ENCODE assay signal across 13 cellular contexts in genomic region chr7:111499027-111499426, GRCh38.
DNase-seq lines count a peak whose midpoint lies in the region; ATAC-seq and TF ChIP-seq lines count a peak whose summit lies in the region.
"Had no signal": no experiment of that assay in that cellular context is flagged by ENCODE, and none has a peak within 500 bp of the region (broad histone marks: within the 10 kb centered on the region; RNA-seq: fewer than 3 reads in every experiment).

No MANE protein-coding gene starts in this region.

- peaks cover 0 to 4% (median 0%) of the 10 kb centered on the region in 12 donors for H3K4me1 ChIP-seq in heart left ventricle
- H3K4me1 ChIP-seq: esophagus squamous epithelium had no signal

- no peak for TF ChIP-seq CTCF in RWPE1 (conservative IDR thresholded peaks at IDR 0.05; ENCODE audit: low read depth)
- TF ChIP-seq CTCF in fibroblast of the aortic adventitia (IDR thresholded peaks at IDR 0.05; ENCODE audit: insufficient read depth, low read length): no peak
- no peak for TF ChIP-seq CTCF in heart left ventricle (IDR thresholded peaks at IDR 0.05)

- TF ChIP-seq POLR2A in heart left ventricle (IDR thresholded peaks at IDR 0.05): no peak

- H3K4me3 ChIP-seq in fibroblast of the aortic adventitia (ENCODE audit: low read depth, low read length) (no peak overlapping the region), heart left ventricle (no peak overlapping the region)
- H3K4me3 ChIP-seq: esophagus squamous epithelium, PC-9 had no signal

- WGBS in heart left ventricle, 4 donors: 78 to 80% (median 79%) methylated on average over 3 of the region's 3 CpGs

- intact Hi-C loops in heart left ventricle (cut with DNase I): loop anchor here in 1 of 10 donors (10.0 kb wide), 1 partner anchor 236 kb away; no protein-coding TSS in a partner anchor

- CTCF ChIA-PET in RWPE1 (lab: Yijun Ruan, JAX): interaction anchor here (0.7 kb wide), 2 partner anchors 35 to 238 kb away, joined by 3 read pairs; no protein-coding TSS in a partner anchor

- no peak overlapping the region for H3K27ac ChIP-seq in RWPE1
- H3K27ac ChIP-seq in heart left ventricle: no peak overlapping the region
- H3K27ac ChIP-seq: esophagus squamous epithelium, PC-9 had no signal

- H3K27me3 ChIP-seq in heart left ventricle: no peaks in the 10 kb centered on the region
- H3K27me3 ChIP-seq: esophagus squamous epithelium had no signal

- DNase-seq in stimulated activated CD4-positive, alpha-beta T cell treated with anti-CD3 and anti-CD28 coated beads, Interleukin-15, amount 100 ng/mL, for 24 hours: peak; percentile 36
- no peak for DNase-seq in stimulated activated CD4-positive, alpha-beta T cell treated with anti-CD3 and anti-CD28 coated beads, Interleukin-2, amount 100 ng/mL, for 24 hours
- peak; percentile 95 for DNase-seq in RWPE1 (ENCODE audit: low spot score)
- DNase-seq in fibroblast of the aortic adventitia (ENCODE audit: low read depth): peak; percentile 58
- peak; percentile 48 for DNase-seq in superior temporal gyrus (ENCODE audit: extremely low spot score)
- DNase-seq in heart left ventricle: no peak
- no peak for DNase-seq in DMS79 treated with DMSO at 0.1 percent for 48 hours (lab: John Stamatoyannopoulos, UW)
- DNase-seq: activated B cell treated with CpG ODN at 0.5 μM for 24 hours, amniotic stem cell, esophagus squamous epithelium, NCI-H2029 treated with DMSO at 0.1 percent for 48 hours had no signal

- ATAC-seq in HG02981 (IDR thresholded peaks at IDR 0.05; ENCODE audit: unreplicated experiment) (no peak), heart left ventricle (no peak)

- H3K36me3 ChIP-seq in heart left ventricle: no peaks in the 10 kb centered on the region
- H3K36me3 ChIP-seq: esophagus squamous epithelium had no signal

- POLR2A ChIA-PET in RWPE1 (lab: Yijun Ruan, JAX; ENCODE audit: low non-redundant PET): no interaction called here

- H3K9me3 ChIP-seq in heart left ventricle: peaks cover 0 to 7% (median 0%) of the 10 kb centered on the region in 12 donors

Comparison
In these comparisons a context has a peak if more than half of its experiments do, and no peak if none do; other contexts are left out.
1. DNase-seq: peak in stimulated activated CD4-positive, alpha-beta T cell treated with anti-CD3 and anti-CD28 coated beads, Interleukin-15, amount 100 ng/mL, for 24 hours (single experiment), RWPE1 (single experiment), fibroblast of the aortic adventitia (single experiment) and superior temporal gyrus (single experiment); none in stimulated activated CD4-positive, alpha-beta T cell treated with anti-CD3 and anti-CD28 coated beads, Interleukin-2, amount 100 ng/mL, for 24 hours (0 of 2), heart left ventricle (0 of 5) and DMS79 treated with DMSO at 0.1 percent for 48 hours (single experiment).